In genomic region chr22:21932347-21932746, GRCh38 we compare ENCODE assay signal across 31 cellular contexts.
"Had no signal": no experiment of that assay in that cellular context is flagged by ENCODE, and none has a peak within 500 bp of the region (broad histone marks: within the 10 kb centered on the region; RNA-seq: fewer than 3 reads in every experiment).

No MANE protein-coding gene starts in this region.

- H3K4me3 Mint-ChIP-seq: dendritic cell treated with granulocyte-macrophage colony-stimulating factor and Interleukin-4, amounts not matched to agents 40 ng/mL and 50 ng/mL, for 4 days; effector memory CD8-positive, alpha-beta T cell; endodermal cell; immature natural killer cell; mesothelial cell of epicardium; naive thymus-derived CD8-positive, alpha-beta T cell had no signal

- FAIRE-seq: endometrium, kidney had no signal

- ATAC-seq: effector memory CD8-positive, alpha-beta T cell; esophagus mucosa; gastrocnemius medialis; heart right ventricle; left colon; left lobe of liver; lower lobe of right lung; mucosa of descending colon; naive thymus-derived CD8-positive, alpha-beta T cell had no signal

- DNase-seq: colonic mucosa; cortex of kidney; effector CD8-positive, alpha-beta T cell; effector memory CD8-positive, alpha-beta T cell; endodermal cell; erythroblast; esophagus squamous epithelium; foreskin fibroblast; foreskin melanocyte; gastrocnemius medialis; glutamatergic neuron; head of caudate nucleus; heart right ventricle; hippocampal formation; immature natural killer cell; islet precursor cell; kidney; kidney glomerular epithelial cell; left colon; left ventricle myocardium inferior; lower lobe of right lung; mesenchymal stem cell; mucosa of descending colon; naive B cell; naive thymus-derived CD8-positive, alpha-beta T cell had no signal

- H3K27me3 ChIP-seq: colonic mucosa, esophagus squamous epithelium, gastrocnemius medialis, heart right ventricle had no signal

- H3K4me3 ChIP-seq: colonic mucosa, esophagus squamous epithelium, gastrocnemius medialis, heart right ventricle, left ventricle myocardium inferior, lower lobe of right lung, mucosa of descending colon had no signal

- H3K27ac ChIP-seq: colonic mucosa, epithelial cell of prostate, esophagus squamous epithelium, gastrocnemius medialis, heart right ventricle, left ventricle myocardium inferior, lower lobe of right lung had no signal

- H3K9me3 Mint-ChIP-seq: dendritic cell treated with granulocyte-macrophage colony-stimulating factor and Interleukin-4, amounts not matched to agents 40 ng/mL and 50 ng/mL, for 4 days; effector memory CD8-positive, alpha-beta T cell; endodermal cell; immature natural killer cell; mesothelial cell of epicardium; naive B cell; naive thymus-derived CD8-positive, alpha-beta T cell had no signal

- H3K27ac Mint-ChIP-seq: dendritic cell treated with granulocyte-macrophage colony-stimulating factor and Interleukin-4, amounts not matched to agents 40 ng/mL and 50 ng/mL, for 4 days; effector memory CD8-positive, alpha-beta T cell; endodermal cell; immature natural killer cell; mesothelial cell of epicardium; naive thymus-derived CD8-positive, alpha-beta T cell had no signal

- H3K9me3 ChIP-seq: colonic mucosa, esophagus squamous epithelium, gastrocnemius medialis, heart right ventricle, left ventricle myocardium inferior, lower lobe of right lung, mucosa of descending colon had no signal

- H3K36me3 ChIP-seq: colonic mucosa had no signal

- H3K27me3 Mint-ChIP-seq: dendritic cell treated with granulocyte-macrophage colony-stimulating factor and Interleukin-4, amounts not matched to agents 40 ng/mL and 50 ng/mL, for 4 days; effector memory CD8-positive, alpha-beta T cell; naive B cell; naive thymus-derived CD8-positive, alpha-beta T cell had no signal
